1 cellular context compared by ENCODE assay signal in the genomic region with DNA sequence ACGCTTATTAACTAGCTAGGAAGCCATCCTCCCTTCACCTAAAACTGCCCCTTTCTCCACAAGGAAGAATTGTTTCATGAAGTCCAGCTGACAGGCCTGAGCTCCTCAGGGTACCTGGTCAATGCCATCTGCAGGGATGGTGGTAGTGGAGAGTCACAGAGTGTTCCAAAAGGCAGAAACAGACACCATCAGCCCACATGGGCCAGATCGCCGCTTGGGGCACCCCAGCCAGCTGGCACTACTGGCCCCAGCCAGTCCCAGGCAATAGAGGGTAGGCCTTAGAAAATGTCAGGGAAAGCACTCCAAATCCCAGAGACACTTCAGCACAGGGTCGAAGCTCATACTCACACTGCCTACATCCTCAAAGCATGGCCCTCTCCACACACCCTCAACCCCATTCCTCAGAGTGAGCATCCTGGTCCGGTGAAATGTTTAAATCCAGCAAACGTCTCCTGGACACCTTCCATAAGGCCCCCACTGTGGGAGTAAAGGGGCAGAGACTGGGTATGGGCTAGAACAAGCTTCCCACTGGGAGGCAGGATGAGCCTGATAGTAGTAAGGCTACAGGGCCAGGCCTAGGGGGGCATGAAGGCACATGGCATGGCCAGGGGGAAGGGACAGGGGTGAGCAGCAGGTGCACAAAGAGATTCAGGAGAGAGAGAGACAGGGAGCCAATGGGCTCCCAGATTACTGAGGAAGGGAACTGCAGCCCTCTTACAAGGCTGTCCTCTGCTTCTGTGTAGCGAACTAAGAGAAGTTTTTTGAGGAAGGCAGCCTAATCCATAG.
TF ChIP-seq lines count a peak whose summit lies in the region.

No MANE protein-coding gene starts in this region.

TF ChIP-seq in SK-N-SH, 30 proteins besides CTCF, POLR2A, EP300 and RAD21 (continued from another document):
- TF ChIP-seq, protein P1, sequence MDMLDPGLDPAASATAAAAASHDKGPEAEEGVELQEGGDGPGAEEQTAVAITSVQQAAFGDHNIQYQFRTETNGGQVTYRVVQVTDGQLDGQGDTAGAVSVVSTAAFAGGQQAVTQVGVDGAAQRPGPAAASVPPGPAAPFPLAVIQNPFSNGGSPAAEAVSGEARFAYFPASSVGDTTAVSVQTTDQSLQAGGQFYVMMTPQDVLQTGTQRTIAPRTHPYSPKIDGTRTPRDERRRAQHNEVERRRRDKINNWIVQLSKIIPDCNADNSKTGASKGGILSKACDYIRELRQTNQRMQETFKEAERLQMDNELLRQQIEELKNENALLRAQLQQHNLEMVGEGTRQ (IDR thresholded peaks at IDR 0.05; ENCODE audit: borderline replicate concordance, low read depth, low read length): no peak
- TF ChIP-seq MXI1 (IDR thresholded peaks at IDR 0.05; ENCODE audit: low read depth, low read length) (no peak), MEF2A (IDR thresholded peaks at IDR 0.05; ENCODE audit: borderline replicate concordance, low read depth) (no peak), FOXJ3 (CRISPR knock-in tag; IDR thresholded peaks at IDR 0.05) (no peak), RXRA (IDR thresholded peaks at IDR 0.05; ENCODE audit: borderline replicate concordance, low read depth) (no peak)
